ENCODE assay signal across 10 cellular contexts in genomic region chrX:20418379-20418778, GRCh38.
DNase-seq lines count a peak whose midpoint lies in the region; ATAC-seq, FAIRE-seq and TF ChIP-seq lines count a peak whose summit lies in the region.
"Had no signal": no experiment of that assay in that cellular context is flagged by ENCODE, and none has a peak within 500 bp of the region (broad histone marks: within the 10 kb centered on the region; RNA-seq: fewer than 3 reads in every experiment).

No MANE protein-coding gene starts in this region.

- TF ChIP-seq EP300 in HepG2 (IDR thresholded peaks at IDR 0.05; ENCODE audit: low read depth in 2 of 2, low read length in 2 of 2) (no peak), HepG2 (CRISPR knock-in tag; IDR thresholded peaks at IDR 0.05; ENCODE audit: borderline replicate concordance) (no peak)

- H2AFZ ChIP-seq in Loucy (ENCODE audit: low read length) (peak overlapping the region; percentile 68; the same call in 1 of the 2 replicates), HepG2 (ENCODE audit: low read length) (no peak overlapping the region)

- in situ Hi-C loops in HepG2 (cut with HindIII; ENCODE audit: extremely low pct_ligation_motif_present, low pct_unique_long_range_greater_than_20kb), result no loop called here

- H3K27me3 ChIP-seq in Loucy (ENCODE audit: insufficient read depth, low read length, poor library complexity, severe bottlenecking), result no peaks in the 10 kb centered on the region
- no peaks in the 10 kb centered on the region for H3K27me3 ChIP-seq in HepG2 (ENCODE audit: control insufficient read depth in 1 of 2, insufficient read depth in 2 of 2, low read length in 2 of 2)
- H3K27me3 ChIP-seq in small intestine (ENCODE audit: control insufficient read depth in 2 of 2, insufficient read depth in 2 of 2, low read length in 2 of 2), result no peaks in the 10 kb centered on the region

- H3K79me2 ChIP-seq in Loucy (ENCODE audit: insufficient read depth, low read length), result no peaks in the 10 kb centered on the region
- H3K79me2 ChIP-seq in HepG2 (ENCODE audit: insufficient read depth, low read length), result no peaks in the 10 kb centered on the region

- no TSS peak for BruUV-seq in HepG2 (replicated peaks; lab: Mats Ljungman, UMichigan)

- ATAC-seq in HG02571 (IDR thresholded peaks at IDR 0.05; ENCODE audit: unreplicated experiment) (peak; percentile 87), HepG2 (no peak)
- ATAC-seq in stimulated activated naive CD8-positive, alpha-beta T cell treated with anti-CD3 and anti-CD28 coated beads, Interleukin-15, Interleukin-2, amounts not matched to agents 100 U/mL and 50 U/mL, for 24 hours, result peak; percentile 73
- ATAC-seq: Right ventricle myocardium inferior had no signal

- H3K27ac Mint-ChIP-seq in activated T-cell treated with anti-CD3 and anti-CD28 coated beads, Interleukin-2, amount 50 U/mL, for 24 hours, result peak overlapping the region; percentile 60

- peaks cover 2% of the 10 kb centered on the region; the same call in 1 of the 2 replicates for H3F3A ChIP-seq in Loucy (ENCODE audit: low read depth)

- no peaks in the 10 kb centered on the region for H3K9me3 Mint-ChIP-seq in activated T-cell treated with anti-CD3 and anti-CD28 coated beads, Interleukin-2, amount 50 U/mL, for 24 hours

- TF ChIP-seq CTCF in Loucy (conservative IDR thresholded peaks at IDR 0.05; ENCODE audit: low read length), result no peak
- no peak for TF ChIP-seq CTCF in HepG2 (CRISPR knock-in tag; IDR thresholded peaks at IDR 0.05)

- H3K36me3 ChIP-seq in Loucy (ENCODE audit: insufficient read depth, low read length), result no peaks in the 10 kb centered on the region
- H3K36me3 ChIP-seq in HepG2 (replicated peaks in 1 of 2; ENCODE audit: control insufficient read depth in 1 of 2, insufficient read depth in 2 of 2, low read length in 2 of 2), result no peaks in the 10 kb centered on the region
- H3K36me3 ChIP-seq in small intestine (ENCODE audit: control insufficient read depth in 2 of 2, insufficient read depth in 2 of 2, low read length in 2 of 2), result no peaks in the 10 kb centered on the region

- CTCF ChIA-PET in HepG2 (lab: Yijun Ruan, JAX; ENCODE audit: low intra/inter-chr PET ratio, low total read pairs), result no interaction called here

- 100% methylated on average over 3 of the region's 6 CpGs for WGBS in HepG2 (ENCODE audit: low lambda C conversion rate)
- WGBS in small intestine, 3 donors, result 61 to 93% (median 74%) methylated on average over 6 of the region's 6 CpGs

- H3K4me2 ChIP-seq in Loucy (ENCODE audit: low read depth, low read length, poor library complexity, severe bottlenecking) (peak overlapping the region; percentile 79), HepG2 (ENCODE audit: low read depth, low read length) (no peak overlapping the region)

- no peaks in the 10 kb centered on the region for H3K36me3 Mint-ChIP-seq in activated T-cell treated with anti-CD3 and anti-CD28 coated beads, Interleukin-2, amount 50 U/mL, for 24 hours (ENCODE audit: low read depth)

- H4K20me1 ChIP-seq in Loucy (ENCODE audit: insufficient read depth, low read length, poor library complexity, severe bottlenecking) (no peaks in the 10 kb centered on the region), HepG2 (ENCODE audit: insufficient read depth, low read length) (no peaks in the 10 kb centered on the region)

- H3K4me1 ChIP-seq in Loucy (ENCODE audit: insufficient read depth, low read length, poor library complexity, severe bottlenecking) (peaks cover 63% of the 10 kb centered on the region), HepG2 (ENCODE audit: insufficient read depth, low read length) (peaks cover 8% of the 10 kb centered on the region), small intestine (ENCODE audit: control insufficient read depth in 2 of 2, insufficient read depth in 1 of 2, low read depth in 1 of 2, low read length in 1 of 2) (no peaks in the 10 kb centered on the region)

- H3K4me3 Mint-ChIP-seq in activated T-cell treated with anti-CD3 and anti-CD28 coated beads, Interleukin-2, amount 50 U/mL, for 24 hours, result no peak overlapping the region

- peaks cover 7% of the 10 kb centered on the region for H3K27me3 Mint-ChIP-seq in activated T-cell treated with anti-CD3 and anti-CD28 coated beads, Interleukin-2, amount 50 U/mL, for 24 hours

- no peak for TF ChIP-seq POLR2A in HepG2 (IDR thresholded peaks at IDR 0.05; ENCODE audit: insufficient read depth in 1 of 2, low read depth in 2 of 2, low read length in 2 of 2)

- no peak for DNase-seq in activated T-cell treated with anti-CD3 and anti-CD28 coated beads, Interleukin-2, amount 50 U/mL, for 24 hours
- DNase-seq in activated T-cell treated with anti-CD3 and anti-CD28 coated beads for 4 hours (no peak), occipital lobe (lab: John Stamatoyannopoulos, UW) (no peak), HepG2 (ENCODE audit: low spot score) (no peak), small intestine (no peak)
- peak; percentile 41 for DNase-seq in stimulated activated naive CD8-positive, alpha-beta T cell treated with anti-CD3 and anti-CD28 coated beads, Interleukin-15, Interleukin-2, amounts not matched to agents 100 U/mL and 50 U/mL, for 24 hours
- DNase-seq: erythroblast had no signal

- no peaks in the 10 kb centered on the region for H3K9me3 ChIP-seq in Loucy (ENCODE audit: insufficient read depth, low read depth, low read length)
- no peaks in the 10 kb centered on the region for H3K9me3 ChIP-seq in HepG2 (ENCODE audit: low read length)
- H3K9me3 ChIP-seq in small intestine (ENCODE audit: control insufficient read depth, low read depth), result no peaks in the 10 kb centered on the region

- peaks cover 43% of the 10 kb centered on the region for H3K4me1 Mint-ChIP-seq in activated T-cell treated with anti-CD3 and anti-CD28 coated beads, Interleukin-2, amount 50 U/mL, for 24 hours (ENCODE audit: low read depth)

- no peak for TF ChIP-seq RAD21 in HepG2 (CRISPR knock-in tag; IDR thresholded peaks at IDR 0.05)

- intact Hi-C loops in HepG2 (cut with micrococcal nuclease; ENCODE audit: unreplicated experiment), result no loop called here

- H3K9ac ChIP-seq in Loucy (ENCODE audit: low read depth, low read length, poor library complexity, severe bottlenecking), result peak overlapping the region; percentile 77
- no peak overlapping the region for H3K9ac ChIP-seq in HepG2 (ENCODE audit: insufficient read depth, low read depth, low read length)

- no peaks in the 10 kb centered on the region for H3K9me2 ChIP-seq in Loucy (replicated peaks; ENCODE audit: low read depth, low read length)

- H3K27ac ChIP-seq in HepG2 (ENCODE audit: extremely low read length, insufficient read depth, low read length) (no peak overlapping the region), small intestine (ENCODE audit: low read depth in 1 of 2, low read length in 1 of 2) (peak overlapping the region in 1 of 2 donors; percentile 14)

- H3K4me3 ChIP-seq in Loucy (ENCODE audit: low read length, poor library complexity, severe bottlenecking), result peak overlapping the region; percentile 56
- no peak overlapping the region for H3K4me3 ChIP-seq in HepG2 (replicated peaks in 1 of 3; ENCODE audit: insufficient read depth in 1 of 3, low read depth in 2 of 3, low read length in 3 of 3)
- no peak overlapping the region for H3K4me3 ChIP-seq in small intestine (ENCODE audit: low read depth in 1 of 2, low read length in 2 of 2)

- no peak for FAIRE-seq in HepG2 (lab: Jason Lieb, UNC)
- no peak for FAIRE-seq in small intestine (lab: Jason Lieb, UNC)

- POLR2A ChIA-PET in HepG2 (lab: Yijun Ruan, JAX), result no interaction called here

TF ChIP-seq in HepG2, 621 proteins besides CTCF, POLR2A, EP300 and RAD21 (continues in another document):
- TF ChIP-seq ATRX (CRISPR knock-in tag; IDR thresholded peaks at IDR 0.05; ENCODE audit: borderline replicate concordance) (no peak), HCFC1 (IDR thresholded peaks at IDR 0.05; ENCODE audit: low read depth, low read length) (no peak), CREB1 (IDR thresholded peaks at IDR 0.05) (no peak), CREB1 (CRISPR knock-in tag; IDR thresholded peaks at IDR 0.05) (no peak), HNF1A (IDR thresholded peaks at IDR 0.05; ENCODE audit: low read depth) (no peak), HNF1A (CRISPR knock-in tag; IDR thresholded peaks at IDR 0.05; ENCODE audit: borderline replicate concordance) (no peak), ZNF780A (CRISPR knock-in tag; IDR thresholded peaks at IDR 0.05) (no peak), GLMP (CRISPR knock-in tag; IDR thresholded peaks at IDR 0.05; ENCODE audit: borderline replicate concordance) (no peak)
